Comparison of ENCODE assay signal across 12 cellular contexts in the genomic region with DNA sequence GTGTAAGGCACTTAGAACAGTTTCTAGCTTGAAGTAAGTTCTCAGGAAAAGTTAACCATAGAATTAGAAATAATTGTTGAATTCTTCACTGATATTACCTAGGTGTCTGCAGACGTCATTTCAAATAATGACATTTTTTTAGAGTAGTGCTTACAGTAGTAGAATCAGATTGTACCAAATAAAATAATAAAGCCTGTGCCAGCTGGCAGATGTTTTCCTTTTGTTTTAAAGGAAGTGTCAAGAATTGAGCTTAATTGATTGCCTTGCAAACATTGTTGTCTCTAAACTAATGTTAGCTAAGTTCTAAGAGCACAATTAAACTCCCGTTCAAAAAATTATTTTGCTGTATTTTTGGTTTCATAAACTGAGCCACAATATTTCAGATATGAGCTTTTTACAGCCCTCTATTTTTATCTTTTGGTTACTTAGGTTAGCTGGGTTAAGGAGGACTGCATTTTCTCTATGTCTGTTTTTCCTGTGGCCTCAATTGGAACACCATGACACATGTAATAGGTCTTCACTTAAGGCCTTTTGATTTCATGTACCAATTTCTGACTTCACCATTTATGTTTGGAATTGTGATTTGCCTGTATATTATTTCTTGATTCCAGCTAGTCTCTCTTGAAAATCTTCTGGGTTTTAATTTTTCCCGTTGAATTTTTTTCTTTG.
DNase-seq lines count a peak whose midpoint lies in the region; ATAC-seq and TF ChIP-seq lines count a peak whose summit lies in the region.
"Had no signal": no experiment of that assay in that cellular context is flagged by ENCODE, and none has a peak within 500 bp of the region (broad histone marks: within the 10 kb centered on the region; RNA-seq: fewer than 3 reads in every experiment).

No MANE protein-coding gene starts in this region.

- no peak overlapping the region for H3K9ac ChIP-seq in MM.1S (ENCODE audit: low read length)

- H3K9me3 Mint-ChIP-seq in naive thymus-derived CD8-positive, alpha-beta T cell: no peaks in the 10 kb centered on the region

- no peak overlapping the region for H3K27ac Mint-ChIP-seq in naive thymus-derived CD8-positive, alpha-beta T cell

- TF ChIP-seq POLR2A in transverse colon (IDR thresholded peaks at IDR 0.05): no peak

- H3K4me1 ChIP-seq in MM.1S (ENCODE audit: low read length): peaks cover 18% of the 10 kb centered on the region
- peaks cover 6 to 44% (median 30%) of the 10 kb centered on the region in 4 donors for H3K4me1 ChIP-seq in transverse colon
- H3K4me1 ChIP-seq: SJSA1 had no signal

- no peaks in the 10 kb centered on the region; the same call in 1 of the 2 replicates for H3K79me2 ChIP-seq in MM.1S (ENCODE audit: low read length)

- TF ChIP-seq CTCF in MM.1S (IDR thresholded peaks at IDR 0.05; ENCODE audit: low read length) (no peak), transverse colon (IDR thresholded peaks at IDR 0.05) (peak in 1 of 5 experiments; percentile 30)

- POLR2A ChIA-PET in naive thymus-derived CD8-positive, alpha-beta T cell (lab: Charles Lee): no interaction called here

- intact Hi-C loops in transverse colon (cut with DNase I; ENCODE audit: low total_unique reads): no loop called here

- WGBS in transverse colon (ENCODE audit: low coverage in 1 of 2), 2 donors: 48 to 54% methylated on average over 3 of the region's 3 CpGs

- H3K4me3 ChIP-seq in MM.1S (ENCODE audit: low read length) (no peak overlapping the region), transverse colon (no peak overlapping the region)
- H3K4me3 ChIP-seq: SJSA1 had no signal

- no peaks in the 10 kb centered on the region for H4K20me1 ChIP-seq in MM.1S (ENCODE audit: insufficient read depth, low read length)

- no peaks in the 10 kb centered on the region for H3K9me2 ChIP-seq in MM.1S (replicated peaks; ENCODE audit: insufficient read depth, low read length)

- no peak for DNase-seq in MM.1S
- peak; percentile 45 to 72 for DNase-seq in dermis microvascular lymphatic vessel endothelial cell (ENCODE audit: low read depth in 2 of 2)
- peak; percentile 68 to 77 for DNase-seq in lung microvascular endothelial cell (ENCODE audit: low read depth in 2 of 2)
- DNase-seq in transverse colon: no peak
- DNase-seq in NCI-H128 (lab: John Stamatoyannopoulos, UW; ENCODE audit: unreplicated experiment): no peak
- DNase-seq in naive thymus-derived CD8-positive, alpha-beta T cell: no peak
- DNase-seq in stimulated activated naive CD4-positive, alpha-beta T cell (lab: John Stamatoyannopoulos, UW): no peak
- DNase-seq: NCI-H1436, NCI-H2029 treated with DMSO at 0.1 percent for 48 hours, NCI-H510A, RPMI8226 had no signal

- peaks cover 3 to 11% (median 4%) of the 10 kb centered on the region in 4 donors for H3K4me1 Mint-ChIP-seq in naive thymus-derived CD8-positive, alpha-beta T cell

- H3K9me3 ChIP-seq in MM.1S (replicated peaks; ENCODE audit: insufficient read depth, low read length) (no peaks in the 10 kb centered on the region), transverse colon (no peaks in the 10 kb centered on the region)
- H3K9me3 ChIP-seq: SJSA1 had no signal

- in situ Hi-C loops in transverse colon (cut with MboI; ENCODE audit: low pct_ligation_motif_present in 1 of 4, low pct_unique_long_range_greater_than_20kb in 1 of 4, low sequenced_read_pairs in 3 of 4): loop anchor here in 1 of 4 donors (10.0 kb wide), 1 partner anchor 118 kb away; a partner anchor contains a TSS

- H3K27me3 Mint-ChIP-seq in naive thymus-derived CD8-positive, alpha-beta T cell: no peaks in the 10 kb centered on the region

- H2AFZ ChIP-seq in MM.1S (ENCODE audit: low read length): no peak overlapping the region

- TF ChIP-seq EP300 in transverse colon (IDR thresholded peaks at IDR 0.05; ENCODE audit: low read depth): no peak

- no peak overlapping the region for H3K4me3 Mint-ChIP-seq in naive thymus-derived CD8-positive, alpha-beta T cell

- no peak for ATAC-seq in naive thymus-derived CD8-positive, alpha-beta T cell

- no peaks in the 10 kb centered on the region for H3F3A ChIP-seq in MM.1S (ENCODE audit: insufficient read depth, low read length)

- no peak overlapping the region for H3K27ac ChIP-seq in MM.1S (ENCODE audit: low read length)
- peak overlapping the region; percentile 44 to 76 (median 60) for H3K27ac ChIP-seq in transverse colon
- H3K27ac ChIP-seq: SJSA1 had no signal

- H3K4me2 ChIP-seq in MM.1S (ENCODE audit: low read depth, low read length): peak overlapping the region; percentile 18; the same call in 1 of the 2 replicates

- H3K36me3 ChIP-seq in MM.1S (replicated peaks; ENCODE audit: insufficient read depth, low read length) (no peaks in the 10 kb centered on the region), transverse colon (peaks cover 0 to 7% (median 0%) of the 10 kb centered on the region in 4 donors)

- no peaks in the 10 kb centered on the region for H3K27me3 ChIP-seq in MM.1S (replicated peaks; ENCODE audit: insufficient read depth, low read length)
- no peaks in the 10 kb centered on the region for H3K27me3 ChIP-seq in transverse colon
- H3K27me3 ChIP-seq: SJSA1 had no signal

- peaks cover 0 to 87% (median 34%) of the 10 kb centered on the region in 3 donors for H3K36me3 Mint-ChIP-seq in naive thymus-derived CD8-positive, alpha-beta T cell

Comparison
In these comparisons a context has a peak if more than half of its experiments do, and no peak if none do; other contexts are left out.
1. DNase-seq: peak in dermis microvascular lymphatic vessel endothelial cell (2 of 2) and lung microvascular endothelial cell (2 of 2); none in MM.1S (single experiment), transverse colon (single experiment), NCI-H128 (single experiment), naive thymus-derived CD8-positive, alpha-beta T cell (0 of 10) and stimulated activated naive CD4-positive, alpha-beta T cell (0 of 6).